Comparison of ENCODE assay signal across 1 cellular context in the genomic region with DNA sequence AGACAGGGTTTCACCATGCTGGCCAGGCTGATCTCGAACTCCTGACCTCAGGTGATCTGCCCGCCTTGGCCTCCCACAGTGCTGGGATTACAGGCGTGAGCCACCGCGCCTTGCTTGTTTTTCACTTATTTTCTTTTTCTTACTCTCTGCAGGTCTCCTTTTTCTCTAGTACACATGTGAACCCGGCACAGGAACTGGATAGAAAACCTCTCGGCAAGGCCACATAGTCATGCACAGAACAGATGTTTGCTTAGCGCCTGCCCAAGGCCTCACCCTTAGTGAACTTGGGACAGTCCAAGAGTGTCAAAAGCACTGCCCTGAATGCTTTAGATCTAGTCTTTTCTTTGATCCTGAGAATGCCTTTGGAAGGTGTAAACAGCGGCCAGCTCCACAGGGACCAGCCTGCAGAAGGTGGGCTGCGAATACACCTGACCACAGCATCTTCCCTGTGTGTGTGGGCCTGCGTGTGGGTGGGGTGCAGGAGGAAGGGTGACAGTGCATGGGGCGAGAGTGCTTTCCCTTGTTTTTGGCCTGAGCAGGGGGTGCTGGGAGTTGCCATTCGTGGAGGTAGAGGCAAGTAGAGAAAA.
TF ChIP-seq lines count a peak whose summit lies in the region.

No MANE protein-coding gene starts in this region.

TF ChIP-seq in HepG2, 621 proteins besides CTCF, POLR2A, EP300 and RAD21 (continued from another document and continues in another):
- TF ChIP-seq, protein P1, sequence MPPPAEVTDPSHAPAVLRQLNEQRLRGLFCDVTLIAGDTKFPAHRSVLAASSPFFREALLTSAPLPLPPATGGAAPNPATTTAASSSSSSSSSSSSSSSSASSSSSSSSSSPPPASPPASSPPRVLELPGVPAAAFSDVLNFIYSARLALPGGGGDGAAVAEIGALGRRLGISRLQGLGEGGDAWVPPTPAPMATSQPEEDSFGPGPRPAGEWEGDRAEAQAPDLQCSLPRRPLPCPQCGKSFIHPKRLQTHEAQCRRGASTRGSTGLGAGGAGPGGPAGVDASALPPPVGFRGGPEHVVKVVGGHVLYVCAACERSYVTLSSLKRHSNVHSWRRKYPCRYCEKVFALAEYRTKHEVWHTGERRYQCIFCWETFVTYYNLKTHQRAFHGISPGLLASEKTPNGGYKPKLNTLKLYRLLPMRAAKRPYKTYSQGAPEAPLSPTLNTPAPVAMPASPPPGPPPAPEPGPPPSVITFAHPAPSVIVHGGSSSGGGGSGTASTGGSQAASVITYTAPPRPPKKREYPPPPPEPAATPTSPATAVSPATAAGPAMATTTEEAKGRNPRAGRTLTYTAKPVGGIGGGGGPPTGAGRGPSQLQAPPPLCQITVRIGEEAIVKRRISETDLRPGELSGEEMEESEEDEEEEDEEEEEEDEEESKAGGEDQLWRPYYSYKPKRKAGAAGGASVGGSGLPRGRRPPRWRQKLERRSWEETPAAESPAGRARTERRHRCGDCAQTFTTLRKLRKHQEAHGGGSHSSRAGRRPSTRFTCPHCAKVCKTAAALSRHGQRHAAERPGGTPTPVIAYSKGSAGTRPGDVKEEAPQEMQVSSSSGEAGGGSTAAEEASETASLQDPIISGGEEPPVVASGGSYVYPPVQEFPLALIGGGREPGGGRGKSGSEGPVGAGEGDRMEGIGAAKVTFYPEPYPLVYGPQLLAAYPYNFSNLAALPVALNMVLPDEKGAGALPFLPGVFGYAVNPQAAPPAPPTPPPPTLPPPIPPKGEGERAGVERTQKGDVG (CRISPR knock-in tag; IDR thresholded peaks at IDR 0.05; ENCODE audit: borderline replicate concordance): peak; percentile 80; the same call in 1 of the 2 replicates
- TF ChIP-seq HDAC1 (CRISPR knock-in tag; IDR thresholded peaks at IDR 0.05): peak; percentile 98
- TF ChIP-seq SIX4 (CRISPR knock-in tag; IDR thresholded peaks at IDR 0.05): no peak; the same call in 1 of the 2 replicates
- peak; percentile 79 for TF ChIP-seq FOSL2 (CRISPR knock-in tag; IDR thresholded peaks at IDR 0.05)
- TF ChIP-seq ZNF547 (CRISPR knock-in tag; IDR thresholded peaks at IDR 0.05): 0 out of 2 replicates have a peak, but pooled peaks have one; percentile 34
- no peak for TF ChIP-seq PRDM15 (CRISPR knock-in tag; IDR thresholded peaks at IDR 0.05)
- no peak for TF ChIP-seq TOE1 (CRISPR knock-in tag; IDR thresholded peaks at IDR 0.05)
- no peak for TF ChIP-seq ZNF607 (CRISPR knock-in tag; IDR thresholded peaks at IDR 0.05; ENCODE audit: borderline replicate concordance)
- no peak for TF ChIP-seq KAT2B (IDR thresholded peaks at IDR 0.05; ENCODE audit: borderline replicate concordance, low read depth, low read length)
- TF ChIP-seq, protein P2, sequence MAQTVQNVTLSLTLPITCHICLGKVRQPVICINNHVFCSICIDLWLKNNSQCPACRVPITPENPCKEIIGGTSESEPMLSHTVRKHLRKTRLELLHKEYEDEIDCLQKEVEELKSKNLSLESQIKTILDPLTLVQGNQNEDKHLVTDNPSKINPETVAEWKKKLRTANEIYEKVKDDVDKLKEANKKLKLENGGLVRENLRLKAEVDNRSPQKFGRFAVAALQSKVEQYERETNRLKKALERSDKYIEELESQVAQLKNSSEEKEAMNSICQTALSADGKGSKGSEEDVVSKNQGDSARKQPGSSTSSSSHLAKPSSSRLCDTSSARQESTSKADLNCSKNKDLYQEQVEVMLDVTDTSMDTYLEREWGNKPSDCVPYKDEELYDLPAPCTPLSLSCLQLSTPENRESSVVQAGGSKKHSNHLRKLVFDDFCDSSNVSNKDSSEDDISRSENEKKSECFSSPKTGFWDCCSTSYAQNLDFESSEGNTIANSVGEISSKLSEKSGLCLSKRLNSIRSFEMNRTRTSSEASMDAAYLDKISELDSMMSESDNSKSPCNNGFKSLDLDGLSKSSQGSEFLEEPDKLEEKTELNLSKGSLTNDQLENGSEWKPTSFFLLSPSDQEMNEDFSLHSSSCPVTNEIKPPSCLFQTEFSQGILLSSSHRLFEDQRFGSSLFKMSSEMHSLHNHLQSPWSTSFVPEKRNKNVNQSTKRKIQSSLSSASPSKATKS (CRISPR knock-in tag; IDR thresholded peaks at IDR 0.05): no peak
- no peak for TF ChIP-seq ZNF530 (CRISPR knock-in tag; IDR thresholded peaks at IDR 0.05; ENCODE audit: low read depth)
- peak; percentile 90 for TF ChIP-seq SOX5 (CRISPR knock-in tag; IDR thresholded peaks at IDR 0.05; ENCODE audit: borderline replicate concordance)
- no peak for TF ChIP-seq MZF1 (CRISPR knock-in tag; IDR thresholded peaks at IDR 0.05; ENCODE audit: borderline replicate concordance)
- no peak for TF ChIP-seq ZNF674 (CRISPR knock-in tag; IDR thresholded peaks at IDR 0.05; ENCODE audit: low read depth)
- TF ChIP-seq ZNF841 (CRISPR knock-in tag; IDR thresholded peaks at IDR 0.05; ENCODE audit: borderline replicate concordance): no peak
- peak; percentile 77; the same call in 1 of the 2 replicates for TF ChIP-seq FOXP1 (IDR thresholded peaks at IDR 0.05)
- peak; percentile 97 for TF ChIP-seq FOXP1 (CRISPR knock-in tag; IDR thresholded peaks at IDR 0.05)
- no peak for TF ChIP-seq ZNF576 (CRISPR knock-in tag; IDR thresholded peaks at IDR 0.05)
- peak; percentile 65; the same call in 1 of the 2 replicates for TF ChIP-seq ZNF430 (CRISPR knock-in tag; IDR thresholded peaks at IDR 0.05)
- TF ChIP-seq, protein P3, sequence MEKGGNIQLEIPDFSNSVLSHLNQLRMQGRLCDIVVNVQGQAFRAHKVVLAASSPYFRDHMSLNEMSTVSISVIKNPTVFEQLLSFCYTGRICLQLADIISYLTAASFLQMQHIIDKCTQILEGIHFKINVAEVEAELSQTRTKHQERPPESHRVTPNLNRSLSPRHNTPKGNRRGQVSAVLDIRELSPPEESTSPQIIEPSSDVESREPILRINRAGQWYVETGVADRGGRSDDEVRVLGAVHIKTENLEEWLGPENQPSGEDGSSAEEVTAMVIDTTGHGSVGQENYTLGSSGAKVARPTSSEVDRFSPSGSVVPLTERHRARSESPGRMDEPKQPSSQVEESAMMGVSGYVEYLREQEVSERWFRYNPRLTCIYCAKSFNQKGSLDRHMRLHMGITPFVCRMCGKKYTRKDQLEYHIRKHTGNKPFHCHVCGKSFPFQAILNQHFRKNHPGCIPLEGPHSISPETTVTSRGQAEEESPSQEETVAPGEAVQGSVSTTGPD (CRISPR knock-in tag; IDR thresholded peaks at IDR 0.05): no peak
- peak; percentile 41; the same call in 1 of the 2 replicates for TF ChIP-seq IRX3 (CRISPR knock-in tag; IDR thresholded peaks at IDR 0.05; ENCODE audit: borderline replicate concordance, low read depth)
- peak; percentile 88 for TF ChIP-seq TOPORS (CRISPR knock-in tag; IDR thresholded peaks at IDR 0.05)
- TF ChIP-seq ZNF329 (CRISPR knock-in tag; IDR thresholded peaks at IDR 0.05; ENCODE audit: low read depth): no peak
- TF ChIP-seq ZNF17 (CRISPR knock-in tag; IDR thresholded peaks at IDR 0.05): no peak
- no peak for TF ChIP-seq ZNF75D (CRISPR knock-in tag; IDR thresholded peaks at IDR 0.05; ENCODE audit: borderline replicate concordance)
- TF ChIP-seq SNAPC5 (CRISPR knock-in tag; IDR thresholded peaks at IDR 0.05; ENCODE audit: borderline replicate concordance): no peak
- TF ChIP-seq, protein P4, sequence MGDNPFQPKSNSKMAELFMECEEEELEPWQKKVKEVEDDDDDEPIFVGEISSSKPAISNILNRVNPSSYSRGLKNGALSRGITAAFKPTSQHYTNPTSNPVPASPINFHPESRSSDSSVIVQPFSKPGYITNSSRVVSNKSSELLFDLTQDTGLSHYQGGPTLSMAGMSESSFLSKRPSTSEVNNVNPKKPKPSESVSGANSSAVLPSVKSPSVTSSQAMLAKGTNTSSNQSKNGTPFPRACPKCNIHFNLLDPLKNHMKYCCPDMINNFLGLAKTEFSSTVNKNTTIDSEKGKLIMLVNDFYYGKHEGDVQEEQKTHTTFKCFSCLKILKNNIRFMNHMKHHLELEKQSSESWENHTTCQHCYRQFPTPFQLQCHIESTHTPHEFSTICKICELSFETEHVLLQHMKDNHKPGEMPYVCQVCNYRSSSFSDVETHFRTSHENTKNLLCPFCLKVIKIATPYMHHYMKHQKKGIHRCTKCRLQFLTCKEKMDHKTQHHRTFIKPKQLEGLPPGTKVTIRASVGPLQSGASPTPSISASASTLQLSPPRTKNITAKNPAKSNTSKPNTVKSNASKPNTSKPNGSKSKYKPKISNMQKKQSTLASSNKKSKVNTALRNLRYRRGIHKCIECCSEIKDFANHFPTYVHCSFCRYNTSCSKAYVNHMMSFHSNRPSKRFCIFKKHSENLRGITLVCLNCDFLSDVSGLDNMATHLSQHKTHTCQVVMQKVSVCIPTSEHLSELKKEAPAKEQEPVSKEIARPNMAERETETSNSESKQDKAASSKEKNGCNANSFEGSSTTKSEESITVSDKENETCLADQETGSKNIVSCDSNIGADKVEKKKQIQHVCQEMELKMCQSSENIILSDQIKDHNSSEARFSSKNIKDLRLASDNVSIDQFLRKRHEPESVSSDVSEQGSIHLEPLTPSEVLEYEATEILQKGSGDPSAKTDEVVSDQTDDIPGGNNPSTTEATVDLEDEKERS (CRISPR knock-in tag; IDR thresholded peaks at IDR 0.05): peak; percentile 98
- TF ChIP-seq ZNF770 (CRISPR knock-in tag; IDR thresholded peaks at IDR 0.05): peak; percentile 63; the same call in 1 of the 2 replicates
- TF ChIP-seq ZNF101 (CRISPR knock-in tag; IDR thresholded peaks at IDR 0.05; ENCODE audit: borderline replicate concordance, low read depth): no peak
- TF ChIP-seq HOXA9 (CRISPR knock-in tag; IDR thresholded peaks at IDR 0.05; ENCODE audit: borderline replicate concordance): no peak
- no peak for TF ChIP-seq ATAD3A (CRISPR knock-in tag; IDR thresholded peaks at IDR 0.05)
- TF ChIP-seq, protein P5, sequence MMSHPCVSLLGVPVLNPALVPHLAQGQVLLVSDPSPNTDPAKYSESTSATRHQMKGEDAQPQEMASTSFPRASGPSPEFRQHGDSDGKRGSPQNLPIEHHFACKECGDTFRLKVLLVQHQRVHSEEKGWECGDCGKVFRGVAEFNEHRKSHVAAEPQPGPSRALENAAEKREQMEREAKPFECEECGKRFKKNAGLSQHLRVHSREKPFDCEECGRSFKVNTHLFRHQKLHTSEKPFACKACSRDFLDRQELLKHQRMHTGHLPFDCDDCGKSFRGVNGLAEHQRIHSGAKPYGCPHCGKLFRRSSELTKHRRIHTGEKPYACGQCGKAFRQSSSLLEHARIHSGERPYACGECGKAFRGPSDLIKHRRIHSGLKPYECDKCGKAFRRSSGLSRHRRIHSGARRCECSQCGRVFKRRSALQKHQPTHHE (CRISPR knock-in tag; IDR thresholded peaks at IDR 0.05; ENCODE audit: borderline replicate concordance): peak; percentile 29; the same call in 1 of the 2 replicates
- TF ChIP-seq KLF12 (CRISPR knock-in tag; IDR thresholded peaks at IDR 0.05; ENCODE audit: borderline replicate concordance): peak; percentile 77; the same call in 1 of the 2 replicates
- TF ChIP-seq AGO1 (IDR thresholded peaks at IDR 0.05; ENCODE audit: low read depth, low read length, poor library complexity, severe bottlenecking): no peak
- no peak for TF ChIP-seq ZNF121 (CRISPR knock-in tag; IDR thresholded peaks at IDR 0.05)
- no peak for TF ChIP-seq STAG1 (CRISPR knock-in tag; IDR thresholded peaks at IDR 0.05)
- TF ChIP-seq ZFY (CRISPR knock-in tag; IDR thresholded peaks at IDR 0.05): no peak; the same call in 1 of the 2 replicates
- TF ChIP-seq ZNF280B (CRISPR knock-in tag; IDR thresholded peaks at IDR 0.05; ENCODE audit: borderline replicate concordance): no peak; the same call in 1 of the 2 replicates
